17 cellular contexts compared by ENCODE assay signal in genomic region chr11:86230921-86231320, GRCh38. TPM values are rescaled to one million over a fixed set of nuclear protein-coding genes. Genes with fewer than 3 reads are reported as not detected.
DNase-seq lines count a peak whose midpoint lies in the region; ATAC-seq and TF ChIP-seq lines count a peak whose summit lies in the region.
"Had no signal": no experiment of that assay in that cellular context is flagged by ENCODE, and none has a peak within 500 bp of the region (broad histone marks: within the 10 kb centered on the region; RNA-seq: fewer than 3 reads in every experiment).

No MANE protein-coding gene starts in this region.

- H3K36me3 ChIP-seq in osteoblast (ENCODE audit: insufficient read depth, low read length): no peaks in the 10 kb centered on the region
- H3K36me3 ChIP-seq: ovary, thoracic aorta had no signal

- H3K36me3 Mint-ChIP-seq in activated CD4-positive, alpha-beta memory T cell treated with anti-CD3 and anti-CD28 coated beads for 36 hours: no peaks in the 10 kb centered on the region
- H3K36me3 Mint-ChIP-seq in activated CD4-positive, alpha-beta memory T cell treated with anti-CD3 and anti-CD28 coated beads, Interleukin-2, amount 10 ng/mL, durations not matched to agents 7 days and 5 days (ENCODE audit: low read depth): no peaks in the 10 kb centered on the region
- H3K36me3 Mint-ChIP-seq in activated naive CD8-positive, alpha-beta T cell treated with anti-CD3 and anti-CD28 coated beads for 36 hours: peaks cover 1% of the 10 kb centered on the region
- no peaks in the 10 kb centered on the region for H3K36me3 Mint-ChIP-seq in H9 (ENCODE audit: insufficient read depth in 1 of 3, low read depth in 3 of 3)
- H3K36me3 Mint-ChIP-seq: IgD-negative memory B cell had no signal

- H3K23ac ChIP-seq in H9 (ENCODE audit: insufficient read length, low read depth, low read length): no peak overlapping the region

- no peak overlapping the region for H2BK120ac ChIP-seq in H9 (ENCODE audit: low read depth, low read length, poor library complexity, severe bottlenecking)

- H3K4me2 ChIP-seq in osteoblast (ENCODE audit: insufficient read depth, low read length): peak overlapping the region; percentile 20
- H3K4me2 ChIP-seq in H9 (ENCODE audit: insufficient read depth, insufficient read length, low read length): no peak overlapping the region
- H3K4me2 ChIP-seq: A549 had no signal

- H3K4me3 Mint-ChIP-seq in activated CD4-positive, alpha-beta memory T cell treated with anti-CD3 and anti-CD28 coated beads for 36 hours: no peak overlapping the region
- no peak overlapping the region for H3K4me3 Mint-ChIP-seq in activated CD4-positive, alpha-beta memory T cell treated with anti-CD3 and anti-CD28 coated beads, Interleukin-2, amount 10 ng/mL, durations not matched to agents 7 days and 5 days
- no peak overlapping the region for H3K4me3 Mint-ChIP-seq in activated naive CD8-positive, alpha-beta T cell treated with anti-CD3 and anti-CD28 coated beads for 36 hours
- no peak overlapping the region for H3K4me3 Mint-ChIP-seq in H9
- H3K4me3 Mint-ChIP-seq: IgD-negative memory B cell had no signal

- H3K4me3 ChIP-seq in osteoblast (ENCODE audit: insufficient read depth, low read length): no peak overlapping the region
- H3K4me3 ChIP-seq: A549, ovary, thoracic aorta had no signal

- H2BK12ac ChIP-seq in H9 (ENCODE audit: insufficient read length, low read depth, low read length): no peak overlapping the region

- H3K4me1 Mint-ChIP-seq in activated CD4-positive, alpha-beta memory T cell treated with anti-CD3 and anti-CD28 coated beads for 36 hours (ENCODE audit: low read depth): peaks cover 66% of the 10 kb centered on the region
- H3K4me1 Mint-ChIP-seq in activated CD4-positive, alpha-beta memory T cell treated with anti-CD3 and anti-CD28 coated beads, Interleukin-2, amount 10 ng/mL, durations not matched to agents 7 days and 5 days: peaks cover 38% of the 10 kb centered on the region
- peaks cover 53% of the 10 kb centered on the region for H3K4me1 Mint-ChIP-seq in activated naive CD8-positive, alpha-beta T cell treated with anti-CD3 and anti-CD28 coated beads for 36 hours
- H3K4me1 Mint-ChIP-seq in H9: peaks cover 12 to 14% of the 10 kb centered on the region in 2 experiments

- H3K9ac ChIP-seq in H9 (ENCODE audit: extremely low read depth, insufficient read length, low read length): no peak overlapping the region

- POLR2A ChIA-PET in activated CD4-positive, alpha-beta memory T cell treated with anti-CD3 and anti-CD28 coated beads for 36 hours (lab: Charles Lee): interaction anchor here (0.7 to 5.5 kb wide), 7 partner anchors 8 to 31 kb away, joined by 3 to 43 read pairs (median 4); partner anchors contain the start of gene EED
- POLR2A ChIA-PET in activated CD4-positive, alpha-beta memory T cell treated with anti-CD3 and anti-CD28 coated beads, Interleukin-2, amount 10 ng/mL, durations not matched to agents 7 days and 5 days (lab: Charles Lee): interaction anchor here (0.7 to 2.5 kb wide), 4 partner anchors 9 to 408 kb away, joined by 3 to 7 read pairs (median 5); partner anchors contain the start of gene EED

- H2BK15ac ChIP-seq in H9 (ENCODE audit: low read depth, low read length): no peak overlapping the region

- no peak for DNase-seq in activated CD4-positive, alpha-beta memory T cell treated with anti-CD3 and anti-CD28 coated beads for 36 hours
- DNase-seq in activated CD4-positive, alpha-beta memory T cell treated with anti-CD3 and anti-CD28 coated beads, Interleukin-2, amount 10 ng/mL, durations not matched to agents 7 days and 5 days: no peak
- peak; percentile 44 for DNase-seq in LHCN-M2 (ENCODE audit: low read depth)
- no peak for DNase-seq in activated naive CD8-positive, alpha-beta T cell treated with anti-CD3 and anti-CD28 coated beads for 36 hours
- no peak for DNase-seq in osteoblast (ENCODE audit: insufficient read length, low spot score, missing footprints)
- no peak for DNase-seq in H9
- DNase-seq in sciatic nerve (ENCODE audit: low spot score): no peak
- DNase-seq in iPS-NIHi7 (ENCODE audit: extremely low spot score): no peak
- DNase-seq: activated CD4-positive, alpha-beta T cell treated with anti-CD3 and anti-CD28 coated beads, Interleukin-2, amount 50 U/mL, for 48 hours; cortex of kidney; NCI-H1436 treated with DMSO at 0.1 percent for 48 hours; NCI-H510A treated with DMSO at 0.1 percent for 48 hours; ovary; stimulated activated CD4-positive, alpha-beta T cell treated with anti-CD3 and anti-CD28 coated beads, Interleukin-12 subunit alpha, Interleukin-12 subunit beta, amount 100 ng/mL, for 4 hours had no signal

- peak overlapping the region; percentile 77 for H3K27ac Mint-ChIP-seq in activated CD4-positive, alpha-beta memory T cell treated with anti-CD3 and anti-CD28 coated beads for 36 hours
- no peak overlapping the region for H3K27ac Mint-ChIP-seq in activated CD4-positive, alpha-beta memory T cell treated with anti-CD3 and anti-CD28 coated beads, Interleukin-2, amount 10 ng/mL, durations not matched to agents 7 days and 5 days
- peak overlapping the region; percentile 44 for H3K27ac Mint-ChIP-seq in activated naive CD8-positive, alpha-beta T cell treated with anti-CD3 and anti-CD28 coated beads for 36 hours
- H3K27ac Mint-ChIP-seq in H9: no peak overlapping the region
- H3K27ac Mint-ChIP-seq: IgD-negative memory B cell had no signal

- H3K27me3 ChIP-seq in osteoblast (ENCODE audit: insufficient read depth, low read length) (no peaks in the 10 kb centered on the region), H9 (ENCODE audit: insufficient read depth, low read length) (no peaks in the 10 kb centered on the region)
- H3K27me3 ChIP-seq: ovary had no signal

- H3K9me3 ChIP-seq in osteoblast (ENCODE audit: low read depth, low read length) (no peaks in the 10 kb centered on the region), H9 (ENCODE audit: control insufficient read depth, low read depth, low read length) (no peaks in the 10 kb centered on the region)
- H3K9me3 ChIP-seq: A549, ovary, thoracic aorta had no signal

- H3K14ac ChIP-seq in H9 (ENCODE audit: insufficient read depth, low read length): no peak overlapping the region

- no peak overlapping the region for H4K8ac ChIP-seq in H9 (replicated peaks; ENCODE audit: insufficient read length, low read depth, low read length)

- no peak overlapping the region for H2AK5ac ChIP-seq in H9 (ENCODE audit: insufficient read length, low read length)

- no peak overlapping the region for H4K5ac ChIP-seq in H9 (ENCODE audit: insufficient read length, low read depth, low read length)

- no peak for ATAC-seq in sciatic nerve
- ATAC-seq: A549 had no signal

- no peak overlapping the region for H4K91ac ChIP-seq in H9 (ENCODE audit: insufficient read length, low read depth, low read length)

- no peaks in the 10 kb centered on the region for H3K79me2 ChIP-seq in osteoblast (ENCODE audit: insufficient read depth, low read length)
- H3K79me2 ChIP-seq in H9 (ENCODE audit: insufficient read depth, low read length): no peaks in the 10 kb centered on the region

- CTCF ChIA-PET in activated CD4-positive, alpha-beta memory T cell treated with anti-CD3 and anti-CD28 coated beads for 36 hours (lab: Charles Lee): interaction anchor here (1.1 to 2.9 kb wide), 6 partner anchors 10 to 377 kb away, joined by 3 to 13 read pairs (median 4); no protein-coding TSS in a partner anchor
- CTCF ChIA-PET in activated CD4-positive, alpha-beta memory T cell treated with anti-CD3 and anti-CD28 coated beads, Interleukin-2, amount 10 ng/mL, durations not matched to agents 7 days and 5 days (lab: Charles Lee): interaction anchor here (4.1 kb wide), 1 partner anchor 13 kb away, joined by 13 read pairs; no protein-coding TSS in a partner anchor

- H3K4me1 ChIP-seq in osteoblast (ENCODE audit: insufficient read depth, low read length): peaks cover 7% of the 10 kb centered on the region
- peaks cover 3% of the 10 kb centered on the region; the same call in 1 of the 2 replicates for H3K4me1 ChIP-seq in H9 (ENCODE audit: insufficient read depth, low read length)
- H3K4me1 ChIP-seq: A549 had no signal

- no peak overlapping the region for H3T11ph ChIP-seq in H9 (ENCODE audit: low read length)

- H2BK20ac ChIP-seq in H9 (ENCODE audit: low read depth, low read length, poor library complexity, severe bottlenecking): no peak overlapping the region

- H3K18ac ChIP-seq in H9 (ENCODE audit: insufficient read length, low read depth, low read length): no peak overlapping the region

- intact Hi-C loops in activated CD4-positive, alpha-beta memory T cell treated with anti-CD3 and anti-CD28 coated beads for 36 hours (cut with micrococcal nuclease): loop anchor here (1.0 kb wide), 1 partner anchor 11 kb away; no protein-coding TSS in a partner anchor
- intact Hi-C loops in sciatic nerve (cut with DNase I): no loop called here

- H4K20me1 ChIP-seq in osteoblast (ENCODE audit: insufficient read depth, low read length) (no peaks in the 10 kb centered on the region), H9 (ENCODE audit: control insufficient read depth, insufficient read depth, insufficient read length) (no peaks in the 10 kb centered on the region)

- H3K4ac ChIP-seq in H9 (ENCODE audit: low read depth, low read length): no peak overlapping the region

- no peaks in the 10 kb centered on the region for H3K27me3 Mint-ChIP-seq in activated CD4-positive, alpha-beta memory T cell treated with anti-CD3 and anti-CD28 coated beads for 36 hours
- no peaks in the 10 kb centered on the region for H3K27me3 Mint-ChIP-seq in activated CD4-positive, alpha-beta memory T cell treated with anti-CD3 and anti-CD28 coated beads, Interleukin-2, amount 10 ng/mL, durations not matched to agents 7 days and 5 days
- H3K27me3 Mint-ChIP-seq in activated naive CD8-positive, alpha-beta T cell treated with anti-CD3 and anti-CD28 coated beads for 36 hours: peaks cover 14% of the 10 kb centered on the region
- H3K27me3 Mint-ChIP-seq in H9 (ENCODE audit: low read depth): no peaks in the 10 kb centered on the region
- H3K27me3 Mint-ChIP-seq: IgD-negative memory B cell had no signal

- H3K56ac ChIP-seq in H9 (ENCODE audit: insufficient read length, low read depth, low read length): no peak overlapping the region

- H3K27ac ChIP-seq in osteoblast (ENCODE audit: low read depth, low read length): no peak overlapping the region
- no peak overlapping the region for H3K27ac ChIP-seq in H9 (ENCODE audit: insufficient read length, low read depth, low read length)
- H3K27ac ChIP-seq: A549, ovary, thoracic aorta had no signal

- H3K9me3 Mint-ChIP-seq in activated CD4-positive, alpha-beta memory T cell treated with anti-CD3 and anti-CD28 coated beads for 36 hours: no peaks in the 10 kb centered on the region
- no peaks in the 10 kb centered on the region for H3K9me3 Mint-ChIP-seq in activated CD4-positive, alpha-beta memory T cell treated with anti-CD3 and anti-CD28 coated beads, Interleukin-2, amount 10 ng/mL, durations not matched to agents 7 days and 5 days
- peaks cover 3% of the 10 kb centered on the region for H3K9me3 Mint-ChIP-seq in activated naive CD8-positive, alpha-beta T cell treated with anti-CD3 and anti-CD28 coated beads for 36 hours
- H3K9me3 Mint-ChIP-seq in H9: no peaks in the 10 kb centered on the region
- H3K9me3 Mint-ChIP-seq: IgD-negative memory B cell had no signal

- TF ChIP-seq CTCF in osteoblast (IDR thresholded peaks at IDR 0.05; ENCODE audit: extremely low read depth, low read depth, low read length) (no peak), H9 (conservative IDR thresholded peaks at IDR 0.05) (no peak)

- H2AFZ ChIP-seq in osteoblast (ENCODE audit: low read length) (peak overlapping the region; percentile 50), H9 (ENCODE audit: low read length) (no peak overlapping the region)

- no peaks in the 10 kb centered on the region for H3K79me1 ChIP-seq in H9 (ENCODE audit: insufficient read depth, low read depth, low read length, poor library complexity, severe bottlenecking)

- no peaks in the 10 kb centered on the region for H3K23me2 ChIP-seq in H9 (ENCODE audit: insufficient read length, low read depth, low read length, poor library complexity, severe bottlenecking)

- no peak overlapping the region for H2BK5ac ChIP-seq in H9 (ENCODE audit: insufficient read length, low read length)

RNA-seq across cellular contexts. Expression of gene EED, which starts 13.6 kb away (rescaled TPM):
- 100 to 1,000 TPM; 170 TPM for total RNA-seq in activated CD4-positive, alpha-beta memory T cell treated with anti-CD3 and anti-CD28 coated beads for 36 hours
- 10 to 100 TPM; 63.9 to 66.9 TPM for total RNA-seq in activated CD4-positive, alpha-beta memory T cell treated with anti-CD3 and anti-CD28 coated beads, Interleukin-2, amount 10 ng/mL, durations not matched to agents 7 days and 5 days
- 22.3 and 27.4 TPM in 2 replicates for total RNA-seq in LHCN-M2 (2014; rRNA removed)
- polyA plus RNA-seq in LHCN-M2 (2012): 20.6 TPM
- 10 to 100 TPM; 85.3 to 86.7 TPM for total RNA-seq in activated naive CD8-positive, alpha-beta T cell treated with anti-CD3 and anti-CD28 coated beads for 36 hours
- 12.3 and 17.7 TPM in 2 replicates for total RNA-seq in osteoblast
- total RNA-seq in H9 (2021): 31.7 and 34.1 TPM in 2 replicates
- 25.2 TPM for total RNA-seq in sciatic nerve

Comparison
In these comparisons a context has a peak if more than half of its experiments do, and no peak if none do; other contexts are left out.
1. H3K27ac Mint-ChIP-seq: peak in activated CD4-positive, alpha-beta memory T cell treated with anti-CD3 and anti-CD28 coated beads for 36 hours (single experiment) and activated naive CD8-positive, alpha-beta T cell treated with anti-CD3 and anti-CD28 coated beads for 36 hours (single experiment); none in activated CD4-positive, alpha-beta memory T cell treated with anti-CD3 and anti-CD28 coated beads, Interleukin-2, amount 10 ng/mL, durations not matched to agents 7 days and 5 days (single experiment) and H9 (0 of 3).